In genomic region chr3:43180027-43180426, GRCh38 we compare ENCODE assay signal across 8 cellular contexts.
DNase-seq lines count a peak whose midpoint lies in the region; ATAC-seq and TF ChIP-seq lines count a peak whose summit lies in the region.

No MANE protein-coding gene starts in this region.

- H3K4me3 ChIP-seq in mammary epithelial cell (replicated peaks in 1 of 3; ENCODE audit: insufficient read depth in 1 of 3, low read depth in 2 of 3, low read length in 3 of 3), result no peak overlapping the region
- H3K4me3 ChIP-seq in mucosa of rectum (ENCODE audit: low read length in 2 of 2), result peak overlapping the region in 1 of 2 donors; percentile 3

- peaks cover 33% of the 10 kb centered on the region for H3K4me1 ChIP-seq in mammary epithelial cell (ENCODE audit: insufficient read depth, low read length)
- peaks cover 29 to 31% of the 10 kb centered on the region in 2 donors for H3K4me1 ChIP-seq in mucosa of rectum (ENCODE audit: control insufficient read depth in 2 of 2, insufficient read depth in 2 of 2, low read length in 2 of 2)

- H3K9me3 ChIP-seq in mammary epithelial cell (replicated peaks; ENCODE audit: insufficient read depth, low read length) (no peaks in the 10 kb centered on the region), mucosa of rectum (ENCODE audit: control insufficient read depth in 2 of 2, low read length in 2 of 2) (no peaks in the 10 kb centered on the region)

- no peak for TF ChIP-seq CTCF in mammary epithelial cell (conservative IDR thresholded peaks at IDR 0.05 in 1 of 2, IDR thresholded peaks at IDR 0.05 in 1 of 2; ENCODE audit: extremely low read depth in 1 of 2, insufficient read depth in 1 of 2, low read depth in 1 of 2, low read length in 2 of 2)

- CTCF ChIA-PET in mammary epithelial cell (lab: Charles Lee; ENCODE audit: low non-redundant PET), result no interaction called here

- H3K27me3 ChIP-seq in mammary epithelial cell (ENCODE audit: insufficient read depth, low read length) (peaks cover 2% of the 10 kb centered on the region), mucosa of rectum (ENCODE audit: control insufficient read depth in 2 of 2, insufficient read depth in 2 of 2, low read length in 2 of 2) (no peaks in the 10 kb centered on the region)

- H3K4me2 ChIP-seq in mammary epithelial cell (ENCODE audit: insufficient read depth, low read depth, low read length), result peak overlapping the region; percentile 26

- WGBS in mammary epithelial cell (ENCODE audit: low coverage, missing lambda C conversion rate), result 6% methylated on average over 4 of the region's 4 CpGs

- ATAC-seq in GM19043 (IDR thresholded peaks at IDR 0.05; ENCODE audit: low read depth, unreplicated experiment), result peak; percentile 57
- ATAC-seq in GM18870 (IDR thresholded peaks at IDR 0.05; ENCODE audit: unreplicated experiment), result no peak

- no peaks in the 10 kb centered on the region for H3K79me2 ChIP-seq in mammary epithelial cell (ENCODE audit: insufficient read depth, low read length)

- no TSS peak for BruUV-seq in mammary epithelial cell (replicated peaks; lab: Mats Ljungman, UMichigan)

- H4K20me1 ChIP-seq in mammary epithelial cell (ENCODE audit: insufficient read depth, low read length), result no peaks in the 10 kb centered on the region

- dilution Hi-C loops in mammary epithelial cell (cut with HindIII; ENCODE audit: low sequenced_read_pairs), result no loop called here

- DNase-seq in 8988T, result peak; percentile 52
- DNase-seq in NOMO-1 (lab: John Stamatoyannopoulos, UW; ENCODE audit: unreplicated experiment in 2 of 2), result peak; percentile 65 to 88
- peak; percentile 89 for DNase-seq in mammary epithelial cell
- no peak for DNase-seq in effector CD8-positive, alpha-beta T cell (lab: John Stamatoyannopoulos, UW)
- no peak for DNase-seq in NCI-H2107 (lab: John Stamatoyannopoulos, UW)

- no peak overlapping the region for H3K9ac ChIP-seq in mammary epithelial cell (ENCODE audit: insufficient read depth, low read length)
- peak overlapping the region in 1 of 2 donors; percentile 34 for H3K9ac ChIP-seq in mucosa of rectum (ENCODE audit: low read depth in 1 of 2, low read length in 2 of 2)

- peak overlapping the region; percentile 48 for H3K27ac ChIP-seq in mammary epithelial cell (ENCODE audit: insufficient read depth, low read depth, low read length)
- peak overlapping the region; percentile 78 to 86 for H3K27ac ChIP-seq in mucosa of rectum (ENCODE audit: low read depth in 2 of 2, low read length in 2 of 2)

- H3K36me3 ChIP-seq in mammary epithelial cell (ENCODE audit: insufficient read depth, low read length) (no peaks in the 10 kb centered on the region), mucosa of rectum (ENCODE audit: control insufficient read depth in 2 of 2, insufficient read depth in 2 of 2, low read length in 2 of 2) (no peaks in the 10 kb centered on the region)

- intact Hi-C loops in mammary epithelial cell (cut with micrococcal nuclease), result loop anchor here (2.0 to 5.0 kb wide), 2 partner anchors 79 to 107 kb away; partner anchors contain the start of gene SNRK

- in situ Hi-C loops in mammary epithelial cell (cut with MboI; ENCODE audit: low sequenced_read_pairs in 2 of 2), result no loop called here

- no peak overlapping the region for H2AFZ ChIP-seq in mammary epithelial cell (ENCODE audit: low read depth, low read length)

Comparison
In these comparisons a context has a peak if more than half of its experiments do, and no peak if none do; other contexts are left out.
1. DNase-seq: peak in 8988T (single experiment), NOMO-1 (2 of 2) and mammary epithelial cell (single experiment); none in effector CD8-positive, alpha-beta T cell (single experiment) and NCI-H2107 (single experiment).